ENCODE assay signal across 30 cellular contexts in the genomic region with DNA sequence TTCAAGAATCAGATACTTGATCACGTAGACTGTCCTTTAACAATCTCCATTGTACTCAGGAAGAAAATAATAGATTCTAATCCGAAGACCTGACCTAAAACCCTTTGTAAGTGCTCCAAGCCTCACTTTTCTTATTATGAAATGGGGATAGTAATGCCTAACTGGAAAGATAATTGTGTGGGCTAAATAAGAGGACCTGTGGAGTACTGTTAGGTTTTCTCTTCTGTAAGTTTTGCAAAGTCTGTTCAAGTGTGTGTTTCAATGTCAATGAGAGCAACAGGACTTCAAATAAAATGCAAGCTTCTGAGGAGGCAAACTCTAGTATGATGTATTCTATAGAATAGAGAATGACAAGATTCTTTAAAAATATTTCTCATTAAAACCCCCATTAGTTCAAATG.
A peak's percentile ranks its signal among the peaks of the same experiment; 100 is the strongest.
DNase-seq lines count a peak whose midpoint lies in the region; ATAC-seq and TF ChIP-seq lines count a peak whose summit lies in the region.
"Had no signal": no experiment of that assay in that cellular context is flagged by ENCODE, and none has a peak within 500 bp of the region (broad histone marks: within the 10 kb centered on the region; RNA-seq: fewer than 3 reads in every experiment).

No MANE protein-coding gene starts in this region.

- no peak overlapping the region for H3K4me2 ChIP-seq in osteoblast (ENCODE audit: insufficient read depth, low read length)
- H3K4me2 ChIP-seq: A549; BLaER1 treated with 17β-estradiol and CSF1 and Interleukin-3, amounts not matched to agents 10 nM and 100 nM; GM23338 had no signal

- peak overlapping the region; percentile 39 for H2AFZ ChIP-seq in osteoblast (ENCODE audit: low read length)
- H2AFZ ChIP-seq: GM23338 had no signal

- H3K4me3 Mint-ChIP-seq in osteocyte (ENCODE audit: unreplicated experiment) = no peak overlapping the region
- H3K4me3 Mint-ChIP-seq: CD4-positive, alpha-beta T cell; GM23338; H9 had no signal

- TF ChIP-seq CTCF in VCaP (conservative IDR thresholded peaks at IDR 0.05) (no peak), dorsolateral prefrontal cortex (IDR thresholded peaks at IDR 0.05 in 54 of 56, conservative IDR thresholded peaks at IDR 0.05 in 2 of 56; ENCODE audit: low read depth in 1 of 56, partially characterized antibody in 56 of 56) (no peak), osteoblast (IDR thresholded peaks at IDR 0.05; ENCODE audit: extremely low read depth, low read depth, low read length) (no peak), brain microvascular endothelial cell (IDR thresholded peaks at IDR 0.05; ENCODE audit: low read depth, low read length, missing control alignments) (no peak), osteocyte (IDR thresholded peaks at IDR 0.05) (no peak)

- H3K9me3 Mint-ChIP-seq in osteocyte (ENCODE audit: unreplicated experiment) = no peaks in the 10 kb centered on the region
- H3K9me3 Mint-ChIP-seq: CD4-positive, alpha-beta T cell; GM23338; H9 had no signal

- H3K27ac ChIP-seq in VCaP = peak overlapping the region; percentile 86; the same call in 1 of the 2 replicates
- peak overlapping the region; percentile 60 to 99 (median 97) for H3K27ac ChIP-seq in dorsolateral prefrontal cortex
- no peak overlapping the region for H3K27ac ChIP-seq in osteoblast (ENCODE audit: low read depth, low read length)
- peak overlapping the region; percentile 68 for H3K27ac ChIP-seq in temporal lobe (ENCODE audit: low read depth, low read length)
- no peak overlapping the region for H3K27ac ChIP-seq in brain microvascular endothelial cell
- H3K27ac ChIP-seq: A549; BLaER1 treated with 17β-estradiol and CSF1 and Interleukin-3, amounts not matched to agents 10 nM and 100 nM; SJCRH30 had no signal

- no peak overlapping the region for H3K27ac Mint-ChIP-seq in osteocyte (ENCODE audit: unreplicated experiment)
- H3K27ac Mint-ChIP-seq: CD4-positive, alpha-beta T cell; GM23338; H9 had no signal

- H3K36me3 ChIP-seq in osteoblast (ENCODE audit: insufficient read depth, low read length) (no peaks in the 10 kb centered on the region), brain microvascular endothelial cell (replicated peaks) (no peaks in the 10 kb centered on the region)
- H3K36me3 ChIP-seq: BLaER1 treated with 17β-estradiol and CSF1 and Interleukin-3, amounts not matched to agents 10 nM and 100 nM; SJCRH30 had no signal

- no peaks in the 10 kb centered on the region for H3K27me3 Mint-ChIP-seq in osteocyte (ENCODE audit: unreplicated experiment)
- H3K27me3 Mint-ChIP-seq: CD4-positive, alpha-beta T cell had no signal

- peaks cover 30% of the 10 kb centered on the region for H3K4me1 ChIP-seq in osteoblast (ENCODE audit: insufficient read depth, low read length)
- H3K4me1 ChIP-seq: SJCRH30 had no signal

- peak overlapping the region; percentile 4 to 62 (median 37) for H3K4me3 ChIP-seq in dorsolateral prefrontal cortex
- no peak overlapping the region for H3K4me3 ChIP-seq in osteoblast (ENCODE audit: insufficient read depth, low read length)
- H3K4me3 ChIP-seq in brain microvascular endothelial cell (ENCODE audit: low read depth, low read length) = no peak overlapping the region
- H3K4me3 ChIP-seq: A549; BLaER1 treated with 17β-estradiol and CSF1 and Interleukin-3, amounts not matched to agents 10 nM and 100 nM; GM23338; K562; SJCRH30 had no signal

- H3K79me2 ChIP-seq in osteoblast (ENCODE audit: insufficient read depth, low read length) = no peaks in the 10 kb centered on the region

- DNase-seq in dorsolateral prefrontal cortex = no peak
- no peak for DNase-seq in osteoblast (ENCODE audit: insufficient read length, low spot score, missing footprints)
- DNase-seq in brain microvascular endothelial cell = no peak
- no peak for DNase-seq in osteocyte (ENCODE audit: extremely low spot score, unreplicated experiment)
- no peak for DNase-seq in glomerular visceral epithelial cell (ENCODE audit: extremely low spot score)
- DNase-seq: AML-193; CD4-positive, alpha-beta T cell; COR-L47; DMS79; EL; GF-D8; H9; Kasumi-1; NCI-H1105 treated with DMSO at 0.1 percent for 48 hours; NCI-H146; NCI-H1930; NCI-H2107; NCI-H524; NCI-H748 treated with DMSO at 0.1 percent for 48 hours; PC-3; SJCRH30 had no signal

- in situ Hi-C loops in brain microvascular endothelial cell (cut with HindIII; ENCODE audit: low pct_ligation_motif_present, low sequenced_read_pairs) = no loop called here

- H4K20me1 ChIP-seq in osteoblast (ENCODE audit: insufficient read depth, low read length) = no peaks in the 10 kb centered on the region
- H4K20me1 ChIP-seq: BLaER1 treated with 17β-estradiol and CSF1 and Interleukin-3, amounts not matched to agents 10 nM and 100 nM had no signal

- no peaks in the 10 kb centered on the region for H3K27me3 ChIP-seq in dorsolateral prefrontal cortex
- H3K27me3 ChIP-seq in osteoblast (ENCODE audit: insufficient read depth, low read length) = no peaks in the 10 kb centered on the region
- H3K27me3 ChIP-seq in brain microvascular endothelial cell (replicated peaks) = no peaks in the 10 kb centered on the region
- H3K27me3 ChIP-seq: BLaER1 treated with 17β-estradiol and CSF1 and Interleukin-3, amounts not matched to agents 10 nM and 100 nM; SJCRH30 had no signal

- no peak for ATAC-seq in HG02970 (IDR thresholded peaks at IDR 0.05; ENCODE audit: low FRiP score, unreplicated experiment)
- ATAC-seq: A549, GM23338, HepG2, K562, PC-3, SK-N-SH treated with all-trans-retinoic acid at 6 μM for 48 hours had no signal

- H3K9me3 ChIP-seq in osteoblast (ENCODE audit: low read depth, low read length) = no peaks in the 10 kb centered on the region
- H3K9me3 ChIP-seq: A549; BLaER1 treated with 17β-estradiol and CSF1 and Interleukin-3, amounts not matched to agents 10 nM and 100 nM; SJCRH30 had no signal

- peaks cover 25% of the 10 kb centered on the region for H3K4me1 Mint-ChIP-seq in osteocyte (ENCODE audit: unreplicated experiment)
- H3K4me1 Mint-ChIP-seq: GM23338, H9 had no signal

- intact Hi-C loops in dorsolateral prefrontal cortex (cut with DNase I) = loop anchor here in 1 of 2 donors (10.0 kb wide), 1 partner anchor 346 kb away; no protein-coding TSS in a partner anchor

- peaks cover 1% of the 10 kb centered on the region for H3K36me3 Mint-ChIP-seq in osteocyte (ENCODE audit: unreplicated experiment)

Comparison
In these comparisons a context has a peak if more than half of its experiments do, and no peak if none do; other contexts are left out.
1. H3K27ac ChIP-seq: peak in VCaP (single experiment), dorsolateral prefrontal cortex (59 of 59) and temporal lobe (single experiment); none in osteoblast (single experiment) and brain microvascular endothelial cell (single experiment).
2. H3K4me3 ChIP-seq: peak in dorsolateral prefrontal cortex (59 of 59); none in osteoblast (single experiment) and brain microvascular endothelial cell (single experiment).